In genomic region chr1:27830621-27831424, GRCh38 we compare ENCODE assay signal across 8 cellular contexts. TPM values are rescaled to one million over a fixed set of nuclear protein-coding genes. Genes with fewer than 3 reads are reported as not detected.
DNase-seq lines count a peak whose midpoint lies in the region; ATAC-seq and TF ChIP-seq lines count a peak whose summit lies in the region.

PPP1R8 (plus strand) TSS chr1:27830782; CDS start chr1:27830836, 54 bp downstream.

- H3K9me3 Mint-ChIP-seq in nephron progenitor cell = no peaks in the 10 kb centered on the region
- no peaks in the 10 kb centered on the region for H3K9me3 Mint-ChIP-seq in stimulated activated naive CD8-positive, alpha-beta T cell treated with anti-CD3 and anti-CD28 coated beads, Interleukin-15, amount 100 ng/mL, for 72 hours

- peak within 1 kb of the TSS; percentile 95 for H3K4me3 Mint-ChIP-seq in nephron progenitor cell
- H3K4me3 Mint-ChIP-seq in stimulated activated naive CD8-positive, alpha-beta T cell treated with anti-CD3 and anti-CD28 coated beads, Interleukin-15, amount 100 ng/mL, for 72 hours = peak within 1 kb of the TSS; percentile 97 to 98

- H3K27me3 Mint-ChIP-seq in nephron progenitor cell (ENCODE audit: low read depth, poor library complexity) = no peaks in the 10 kb centered on the region
- no peaks in the 10 kb centered on the region for H3K27me3 Mint-ChIP-seq in stimulated activated naive CD8-positive, alpha-beta T cell treated with anti-CD3 and anti-CD28 coated beads, Interleukin-15, amount 100 ng/mL, for 72 hours

- TF ChIP-seq CTCF in fibroblast of the aortic adventitia (IDR thresholded peaks at IDR 0.05; ENCODE audit: insufficient read depth, low read length) (no peak), nephron progenitor cell (IDR thresholded peaks at IDR 0.05) (no peak)

- peak; percentile 98 for DNase-seq in Daoy (ENCODE audit: low read depth)
- DNase-seq in GOT3 (lab: John Stamatoyannopoulos, UW) = peak; percentile 62
- DNase-seq in LoVo (ENCODE audit: low spot score) = peak; percentile 95
- peak; percentile 96 to 97 for DNase-seq in SHP77 (lab: John Stamatoyannopoulos, UW)
- peak; percentile 83 for DNase-seq in activated effector memory CD4-positive, alpha-beta T cell treated with Interleukin-2 at 50 U/mL for 16 hours
- peak; percentile 94 for DNase-seq in fibroblast of the aortic adventitia (ENCODE audit: low read depth)
- peak; percentile 88 for DNase-seq in nephron progenitor cell
- peak; percentile 81 to 90 for DNase-seq in stimulated activated naive CD8-positive, alpha-beta T cell treated with anti-CD3 and anti-CD28 coated beads, Interleukin-15, amount 100 ng/mL, for 72 hours

- peak within 1 kb of the TSS; percentile 84 for H3K4me3 ChIP-seq in fibroblast of the aortic adventitia (ENCODE audit: low read depth, low read length)

- peaks cover 17% of the 10 kb centered on the region for H3K4me1 Mint-ChIP-seq in nephron progenitor cell
- peaks cover 33% of the 10 kb centered on the region for H3K4me1 Mint-ChIP-seq in stimulated activated naive CD8-positive, alpha-beta T cell treated with anti-CD3 and anti-CD28 coated beads, Interleukin-15, amount 100 ng/mL, for 72 hours

- H3K36me3 Mint-ChIP-seq in nephron progenitor cell (ENCODE audit: low read depth) = peaks cover 3% of the 10 kb centered on the region

- H3K27ac Mint-ChIP-seq in nephron progenitor cell = peak within 1 kb of the TSS; percentile 99
- peak within 1 kb of the TSS; percentile 97 to 98 for H3K27ac Mint-ChIP-seq in stimulated activated naive CD8-positive, alpha-beta T cell treated with anti-CD3 and anti-CD28 coated beads, Interleukin-15, amount 100 ng/mL, for 72 hours

- peak; percentile 99 for ATAC-seq in stimulated activated naive CD8-positive, alpha-beta T cell treated with anti-CD3 and anti-CD28 coated beads, Interleukin-15, amount 100 ng/mL, for 72 hours

RNA-seq across cellular contexts. Expression of gene PPP1R8, which starts in this region (rescaled TPM):
- 53.6 and 60.0 TPM in 2 replicates for total RNA-seq in Daoy (2014; rRNA removed; shearing (Covaris generic))
- total RNA-seq in fibroblast of the aortic adventitia (ENCODE audit: low replicate concordance) = 23.0 and 35.2 TPM in 2 replicates

Comparison
In these comparisons a context has a peak if more than half of its experiments do, and no peak if none do; other contexts are left out.
1. Peak in every context shown above with its lines: DNase-seq, ATAC-seq and H3K4me3 ChIP-seq.